8 cellular contexts compared by ENCODE assay signal in the genomic region with DNA sequence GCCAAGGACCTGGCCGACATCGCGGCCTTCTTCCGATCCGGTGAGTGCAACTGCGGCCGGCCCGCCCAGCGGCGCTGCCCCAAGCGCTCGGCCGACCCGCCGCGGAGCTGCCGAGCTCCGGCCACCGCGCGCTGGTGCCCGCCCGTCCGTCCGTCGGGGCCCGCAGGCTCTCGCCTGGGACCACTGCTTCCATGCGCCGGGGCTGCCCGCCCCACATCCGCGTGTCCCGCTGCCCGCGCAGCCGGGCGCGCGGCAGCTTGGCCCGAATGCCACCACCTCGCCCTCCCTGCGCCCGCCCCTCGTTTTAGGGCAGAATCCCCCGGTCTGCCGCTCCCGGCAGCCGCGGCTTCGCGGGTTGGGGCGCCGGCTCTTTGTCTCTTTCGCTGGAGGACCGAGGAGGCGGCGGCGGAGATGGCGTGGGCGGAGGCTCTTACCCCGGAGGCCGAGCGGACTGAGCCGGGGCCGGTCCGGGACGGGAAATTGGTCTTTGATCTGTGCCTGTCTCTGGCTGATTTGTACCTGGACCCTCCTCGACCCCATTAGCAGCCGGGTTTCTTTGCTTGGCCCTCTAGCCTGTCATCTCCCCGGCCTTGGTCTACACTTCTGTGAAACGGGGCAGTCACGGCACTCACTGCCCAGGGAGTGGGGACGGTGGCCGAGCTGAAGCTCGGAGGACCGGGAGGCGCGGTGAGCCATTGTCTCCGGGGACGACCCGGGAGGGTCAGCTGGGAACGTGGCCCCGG. TPM values are rescaled to one million over a fixed set of nuclear protein-coding genes. Genes with fewer than 3 reads are reported as not detected.
A peak's percentile ranks its signal among the peaks of the same experiment; 100 is the strongest.
DNase-seq lines count a peak whose midpoint lies in the region; ATAC-seq and TF ChIP-seq lines count a peak whose summit lies in the region.

No MANE protein-coding gene starts in this region.

- peak overlapping the region; percentile 93 for H3K9ac ChIP-seq in GM23248

- DNase-seq in GM23248 (peak; percentile 74), LoVo (ENCODE audit: low spot score) (peak; percentile 34), foreskin keratinocyte (no peak), osteocyte (ENCODE audit: extremely low spot score, unreplicated experiment) (no peak), islet precursor cell (no peak), NCI-H2029 (lab: John Stamatoyannopoulos, UW) (no peak)
- peak; percentile 15 for DNase-seq in activated T-helper 1 cell treated with anti-CD3 and anti-CD28 coated beads, Interleukin-12 subunit alpha, Interleukin-12 subunit beta, Interleukin-2, Interleukin-4 antibody, amounts not matched to agents 30 ng/mL and 10 ng/mL and 1 ng/mL, durations not matched to agents 14 hours and 24 hours and 36 hours (ENCODE audit: low spot score)

- TF ChIP-seq CTCF in GM12875 (IDR thresholded peaks at IDR 0.05; ENCODE audit: borderline replicate concordance, insufficient read depth, low read depth, low read length), result no peak
- no peak for TF ChIP-seq CTCF in foreskin keratinocyte (conservative IDR thresholded peaks at IDR 0.05)
- no peak for TF ChIP-seq CTCF in osteocyte (IDR thresholded peaks at IDR 0.05)

- peaks cover 64% of the 10 kb centered on the region for H3F3A ChIP-seq in GM23248 (ENCODE audit: insufficient read depth)

- peaks cover 63% of the 10 kb centered on the region for H3K79me2 ChIP-seq in GM23248 (ENCODE audit: insufficient read depth)

- in situ Hi-C loops in GM23248 (cut with MboI), result no loop called here

- no peaks in the 10 kb centered on the region for H3K9me3 ChIP-seq in GM23248 (ENCODE audit: low read depth)

- intact Hi-C loops in activated T-helper 1 cell treated with anti-CD3 and anti-CD28 coated beads, Interleukin-12 subunit alpha, Interleukin-12 subunit beta, Interleukin-2, Interleukin-4 antibody, amounts not matched to agents 30 ng/mL and 10 ng/mL and 1 ng/mL, durations not matched to agents 14 hours and 24 hours and 36 hours (cut with micrococcal nuclease), result loop anchor here (1.0 to 10.0 kb wide), 7 partner anchors 35 to 731 kb away; partner anchors contain the start of genes ANKH, OTULIN and OTULINL

- H3K27me3 Mint-ChIP-seq in activated T-helper 1 cell treated with anti-CD3 and anti-CD28 coated beads, Interleukin-12 subunit alpha, Interleukin-12 subunit beta, Interleukin-2, Interleukin-4 antibody, amounts not matched to agents 30 ng/mL and 10 ng/mL and 1 ng/mL, durations not matched to agents 14 hours and 24 hours and 36 hours (ENCODE audit: insufficient read depth), result peaks cover 47% of the 10 kb centered on the region
- H3K27me3 Mint-ChIP-seq in osteocyte (ENCODE audit: unreplicated experiment), result no peaks in the 10 kb centered on the region

- H3K9me3 Mint-ChIP-seq in activated T-helper 1 cell treated with anti-CD3 and anti-CD28 coated beads, Interleukin-12 subunit alpha, Interleukin-12 subunit beta, Interleukin-2, Interleukin-4 antibody, amounts not matched to agents 30 ng/mL and 10 ng/mL and 1 ng/mL, durations not matched to agents 14 hours and 24 hours and 36 hours, result no peaks in the 10 kb centered on the region
- H3K9me3 Mint-ChIP-seq in osteocyte (ENCODE audit: unreplicated experiment), result no peaks in the 10 kb centered on the region

- peak overlapping the region; percentile 73 for H3K4me2 ChIP-seq in GM23248 (ENCODE audit: unreplicated experiment)

- no peaks in the 10 kb centered on the region for H3K9me2 ChIP-seq in GM23248 (ENCODE audit: insufficient read depth)

- peaks cover 10% of the 10 kb centered on the region; the same call in 1 of the 2 replicates for H4K20me1 ChIP-seq in GM23248 (ENCODE audit: insufficient read depth)

- H3K4me1 ChIP-seq in GM23248 (ENCODE audit: insufficient read depth) (peaks cover 37% of the 10 kb centered on the region), foreskin keratinocyte (peaks cover 20% of the 10 kb centered on the region)

- H2AFZ ChIP-seq in GM23248, result no peak overlapping the region

- H3K4me3 ChIP-seq in GM12875 (ENCODE audit: low read depth, low read length), result peak overlapping the region; percentile 89
- H3K4me3 ChIP-seq in GM23248, result peak overlapping the region; percentile 84

- peak; percentile 0 for ATAC-seq in foreskin keratinocyte

- H3K36me3 ChIP-seq in GM23248 (ENCODE audit: low read depth), result 0 out of 2 replicates have a peak, but pooled peaks cover 5% of the 10 kb centered on the region

- H3K27ac ChIP-seq in GM23248 (peak overlapping the region; percentile 79), foreskin keratinocyte (peak overlapping the region; percentile 84)

- H3K27me3 ChIP-seq in GM23248 (replicated peaks; ENCODE audit: insufficient read depth), result no peaks in the 10 kb centered on the region
- no peaks in the 10 kb centered on the region for H3K27me3 ChIP-seq in foreskin keratinocyte

- H3K4me3 Mint-ChIP-seq in activated T-helper 1 cell treated with anti-CD3 and anti-CD28 coated beads, Interleukin-12 subunit alpha, Interleukin-12 subunit beta, Interleukin-2, Interleukin-4 antibody, amounts not matched to agents 30 ng/mL and 10 ng/mL and 1 ng/mL, durations not matched to agents 14 hours and 24 hours and 36 hours, result peak overlapping the region; percentile 80
- H3K4me3 Mint-ChIP-seq in osteocyte (ENCODE audit: unreplicated experiment), result peak overlapping the region; percentile 78

- H3K36me3 Mint-ChIP-seq in activated T-helper 1 cell treated with anti-CD3 and anti-CD28 coated beads, Interleukin-12 subunit alpha, Interleukin-12 subunit beta, Interleukin-2, Interleukin-4 antibody, amounts not matched to agents 30 ng/mL and 10 ng/mL and 1 ng/mL, durations not matched to agents 14 hours and 24 hours and 36 hours (ENCODE audit: low read depth), result no peaks in the 10 kb centered on the region
- no peaks in the 10 kb centered on the region for H3K36me3 Mint-ChIP-seq in osteocyte (ENCODE audit: unreplicated experiment)

- H3K4me1 Mint-ChIP-seq in activated T-helper 1 cell treated with anti-CD3 and anti-CD28 coated beads, Interleukin-12 subunit alpha, Interleukin-12 subunit beta, Interleukin-2, Interleukin-4 antibody, amounts not matched to agents 30 ng/mL and 10 ng/mL and 1 ng/mL, durations not matched to agents 14 hours and 24 hours and 36 hours (ENCODE audit: low read depth), result peaks cover 14% of the 10 kb centered on the region
- peaks cover 46% of the 10 kb centered on the region for H3K4me1 Mint-ChIP-seq in osteocyte (ENCODE audit: unreplicated experiment)

- WGBS in GM23248 (ENCODE audit: low coverage in 1 of 2, low lambda C conversion rate in 2 of 2, missing lambda C conversion rate in 2 of 2), 2 experiments, result 1% methylated on average over 59 to 78 of the region's 84 CpGs

- peak overlapping the region; percentile 61 for H3K27ac Mint-ChIP-seq in activated T-helper 1 cell treated with anti-CD3 and anti-CD28 coated beads, Interleukin-12 subunit alpha, Interleukin-12 subunit beta, Interleukin-2, Interleukin-4 antibody, amounts not matched to agents 30 ng/mL and 10 ng/mL and 1 ng/mL, durations not matched to agents 14 hours and 24 hours and 36 hours
- H3K27ac Mint-ChIP-seq in osteocyte (ENCODE audit: unreplicated experiment), result peak overlapping the region; percentile 88

RNA-seq across cellular contexts. Expression of gene TRIO, which starts 0.9 kb away (rescaled TPM):
- 171 and 198 TPM in 2 replicates for total RNA-seq in GM23248 (2014; rRNA removed; shearing (Covaris generic))
- polyA plus RNA-seq in GM23248 (2016; fragmentation: Nextera tagmentation; extraction: Ambion mirVana), result 19.0 and 28.1 TPM in 2 replicates
- 10.2 and 11.4 TPM in 2 replicates for total RNA-seq in activated T-helper 1 cell treated with anti-CD3 and anti-CD28 coated beads, Interleukin-12 subunit alpha, Interleukin-12 subunit beta, Interleukin-2, Interleukin-4 antibody, amounts not matched to agents 30 ng/mL and 10 ng/mL and 1 ng/mL, durations not matched to agents 14 hours and 24 hours and 36 hours
- total RNA-seq in foreskin keratinocyte, result 73.7 and 95.9 TPM in 2 replicates
- 18.1 and 18.4 TPM in 2 replicates for polyA plus RNA-seq in foreskin keratinocyte
- 336 and 341 TPM in 2 replicates for total RNA-seq in osteocyte

Comparison
In these comparisons a context has a peak if more than half of its experiments do, and no peak if none do; other contexts are left out.
1. DNase-seq: peak in GM23248 (single experiment), LoVo (single experiment) and activated T-helper 1 cell treated with anti-CD3 and anti-CD28 coated beads, Interleukin-12 subunit alpha, Interleukin-12 subunit beta, Interleukin-2, Interleukin-4 antibody, amounts not matched to agents 30 ng/mL and 10 ng/mL and 1 ng/mL, durations not matched to agents 14 hours and 24 hours and 36 hours (single experiment); none in foreskin keratinocyte (0 of 2), osteocyte (single experiment), islet precursor cell (single experiment) and NCI-H2029 (single experiment).